Comparison of ENCODE assay signal across 7 cellular contexts in genomic region chr7:20220293-20220755, GRCh38. TPM values are rescaled to one million over a fixed set of nuclear protein-coding genes. Genes with fewer than 3 reads are reported as not detected.
A peak's percentile ranks its signal among the peaks of the same experiment; 100 is the strongest.
DNase-seq lines count a peak whose midpoint lies in the region; ATAC-seq and TF ChIP-seq lines count a peak whose summit lies in the region.

No MANE protein-coding gene starts in this region.

- no peak overlapping the region for H3K4me3 ChIP-seq in brain microvascular endothelial cell (ENCODE audit: low read depth, low read length)

- peak overlapping the region; percentile 94 for H3K27ac ChIP-seq in brain microvascular endothelial cell

- peak; percentile 29 for ATAC-seq in GM19395 (IDR thresholded peaks at IDR 0.05; ENCODE audit: unreplicated experiment)
- ATAC-seq in HG03196 (IDR thresholded peaks at IDR 0.05; ENCODE audit: unreplicated experiment), result peak; percentile 24
- ATAC-seq in stimulated activated naive B cell treated with anti-CD40 and anti-IgM and Interleukin-4, amounts not matched to agents 10 μg/mL and 1 μg/mL and 100 μg/mL, for 72 hours (replicated peaks), result peak; percentile 33 to 35
- no peak for ATAC-seq in activated T-cell treated with anti-CD3 and anti-CD28 coated beads, Interleukin-2, amount 50 U/mL, for 72 hours (replicated peaks in 1 of 2)

- no peaks in the 10 kb centered on the region for H3K36me3 ChIP-seq in brain microvascular endothelial cell (replicated peaks)

- H3K27me3 Mint-ChIP-seq in stimulated activated naive B cell treated with anti-CD40 and anti-IgM and Interleukin-4, amounts not matched to agents 10 μg/mL and 1 μg/mL and 100 μg/mL, for 72 hours, result no peaks in the 10 kb centered on the region
- peaks cover 30% of the 10 kb centered on the region for H3K27me3 Mint-ChIP-seq in activated T-cell treated with anti-CD3 and anti-CD28 coated beads, Interleukin-2, amount 50 U/mL, for 72 hours (ENCODE audit: low read depth)

- in situ Hi-C loops in brain microvascular endothelial cell (cut with HindIII; ENCODE audit: low pct_ligation_motif_present, low sequenced_read_pairs), result no loop called here

- peaks cover 2 to 3% of the 10 kb centered on the region in 2 donors for H3K36me3 Mint-ChIP-seq in stimulated activated naive B cell treated with anti-CD40 and anti-IgM and Interleukin-4, amounts not matched to agents 10 μg/mL and 1 μg/mL and 100 μg/mL, for 72 hours
- H3K36me3 Mint-ChIP-seq in activated T-cell treated with anti-CD3 and anti-CD28 coated beads, Interleukin-2, amount 50 U/mL, for 72 hours (ENCODE audit: insufficient read depth in 2 of 2), result no peaks in the 10 kb centered on the region

- DNase-seq in brain microvascular endothelial cell (no peak), HuH-7 (ENCODE audit: low spot score) (no peak), HK-2 (ENCODE audit: unreplicated experiment) (no peak)
- DNase-seq in stimulated activated naive B cell treated with anti-CD40 and anti-IgM and Interleukin-4, amounts not matched to agents 10 μg/mL and 1 μg/mL and 100 μg/mL, for 72 hours, result no peak
- DNase-seq in activated T-cell treated with anti-CD3 and anti-CD28 coated beads, Interleukin-2, amount 50 U/mL, for 72 hours, result no peak

- peak overlapping the region; percentile 96 for H3K27ac Mint-ChIP-seq in stimulated activated naive B cell treated with anti-CD40 and anti-IgM and Interleukin-4, amounts not matched to agents 10 μg/mL and 1 μg/mL and 100 μg/mL, for 72 hours
- H3K27ac Mint-ChIP-seq in activated T-cell treated with anti-CD3 and anti-CD28 coated beads, Interleukin-2, amount 50 U/mL, for 72 hours, result no peak overlapping the region

- peaks cover 4 to 5% of the 10 kb centered on the region in 2 donors for H3K9me3 Mint-ChIP-seq in stimulated activated naive B cell treated with anti-CD40 and anti-IgM and Interleukin-4, amounts not matched to agents 10 μg/mL and 1 μg/mL and 100 μg/mL, for 72 hours
- peaks cover 0 to 2% of the 10 kb centered on the region in 2 donors for H3K9me3 Mint-ChIP-seq in activated T-cell treated with anti-CD3 and anti-CD28 coated beads, Interleukin-2, amount 50 U/mL, for 72 hours

- H3K4me3 Mint-ChIP-seq in stimulated activated naive B cell treated with anti-CD40 and anti-IgM and Interleukin-4, amounts not matched to agents 10 μg/mL and 1 μg/mL and 100 μg/mL, for 72 hours, result peak overlapping the region; percentile 26 to 67
- H3K4me3 Mint-ChIP-seq in activated T-cell treated with anti-CD3 and anti-CD28 coated beads, Interleukin-2, amount 50 U/mL, for 72 hours, result no peak overlapping the region

- no peak for TF ChIP-seq CTCF in brain microvascular endothelial cell (IDR thresholded peaks at IDR 0.05; ENCODE audit: low read depth, low read length, missing control alignments)

- H3K27me3 ChIP-seq in brain microvascular endothelial cell (replicated peaks), result no peaks in the 10 kb centered on the region

- H3K4me1 Mint-ChIP-seq in stimulated activated naive B cell treated with anti-CD40 and anti-IgM and Interleukin-4, amounts not matched to agents 10 μg/mL and 1 μg/mL and 100 μg/mL, for 72 hours, result peaks cover 34 to 50% of the 10 kb centered on the region in 2 donors
- H3K4me1 Mint-ChIP-seq in activated T-cell treated with anti-CD3 and anti-CD28 coated beads, Interleukin-2, amount 50 U/mL, for 72 hours (ENCODE audit: low read depth), result peaks cover 17% of the 10 kb centered on the region

RNA-seq across cellular contexts. Expression of gene MACC1, which starts 3.1 kb away (rescaled TPM):
- under 1 TPM; 0.12 to 0.22 TPM for total RNA-seq in activated T-cell treated with anti-CD3 and anti-CD28 coated beads, Interleukin-2, amount 50 U/mL, for 72 hours

Comparison
In these comparisons a context has a peak if more than half of its experiments do, and no peak if none do; other contexts are left out.
1. ATAC-seq: peak in GM19395 (single experiment), HG03196 (single experiment) and stimulated activated naive B cell treated with anti-CD40 and anti-IgM and Interleukin-4, amounts not matched to agents 10 μg/mL and 1 μg/mL and 100 μg/mL, for 72 hours (2 of 2); none in activated T-cell treated with anti-CD3 and anti-CD28 coated beads, Interleukin-2, amount 50 U/mL, for 72 hours (0 of 2).
2. H3K4me3 Mint-ChIP-seq: peak in stimulated activated naive B cell treated with anti-CD40 and anti-IgM and Interleukin-4, amounts not matched to agents 10 μg/mL and 1 μg/mL and 100 μg/mL, for 72 hours (2 of 2); none in activated T-cell treated with anti-CD3 and anti-CD28 coated beads, Interleukin-2, amount 50 U/mL, for 72 hours (0 of 2).